Comparison of ENCODE assay signal across 8 cellular contexts in genomic region chr5:169302491-169303118, GRCh38. TPM values are rescaled to one million over a fixed set of nuclear protein-coding genes. Genes with fewer than 3 reads are reported as not detected.
DNase-seq lines count a peak whose midpoint lies in the region; ATAC-seq, FAIRE-seq and TF ChIP-seq lines count a peak whose summit lies in the region.

No MANE protein-coding gene starts in this region.

- H3K79me2 ChIP-seq in OCI-LY1 (ENCODE audit: insufficient read depth, low read length) (no peaks in the 10 kb centered on the region), osteoblast (ENCODE audit: insufficient read depth, low read length) (no peaks in the 10 kb centered on the region)

- no peak for TF ChIP-seq POLR2A in vagina (IDR thresholded peaks at IDR 0.05)

- H3K27ac ChIP-seq in OCI-LY1 (ENCODE audit: low read depth, low read length, poor library complexity, severe bottlenecking) (no peak overlapping the region), osteoblast (ENCODE audit: low read depth, low read length) (no peak overlapping the region), vagina (no peak overlapping the region)

- H3K4me2 ChIP-seq in OCI-LY1 (ENCODE audit: low read length) (no peak overlapping the region), osteoblast (ENCODE audit: insufficient read depth, low read length) (peak overlapping the region; percentile 85)

- no peaks in the 10 kb centered on the region for H3K36me3 ChIP-seq in OCI-LY1 (ENCODE audit: insufficient read depth, low read length)
- no peaks in the 10 kb centered on the region for H3K36me3 ChIP-seq in osteoblast (ENCODE audit: insufficient read depth, low read length)
- no peaks in the 10 kb centered on the region for H3K36me3 ChIP-seq in vagina

- no peaks in the 10 kb centered on the region for H3F3A ChIP-seq in OCI-LY1 (ENCODE audit: insufficient read depth, low read length)

- H3K4me1 ChIP-seq in OCI-LY1 (ENCODE audit: insufficient read depth, low read length, severe bottlenecking): no peaks in the 10 kb centered on the region
- peaks cover 46% of the 10 kb centered on the region for H3K4me1 ChIP-seq in osteoblast (ENCODE audit: insufficient read depth, low read length)
- peaks cover 31% of the 10 kb centered on the region for H3K4me1 ChIP-seq in vagina

- peak; percentile 93 for TF ChIP-seq CTCF in OCI-LY1 (IDR thresholded peaks at IDR 0.05; ENCODE audit: low read length)
- TF ChIP-seq CTCF in osteoblast (IDR thresholded peaks at IDR 0.05; ENCODE audit: extremely low read depth, low read depth, low read length): peak; percentile 99
- TF ChIP-seq CTCF in vagina (IDR thresholded peaks at IDR 0.05): peak; percentile 64 to 88 (median 84)

- peak; percentile 65 for ATAC-seq in GM19324 (IDR thresholded peaks at IDR 0.05; ENCODE audit: low FRiP score, unreplicated experiment)
- peak; percentile 76 for ATAC-seq in HG03565 (IDR thresholded peaks at IDR 0.05; ENCODE audit: unreplicated experiment)

- peak; percentile 10 for FAIRE-seq in frontal cortex (lab: Jason Lieb, UNC)

- DNase-seq in COLO829 (ENCODE audit: low spot score) (peak; percentile 60), frontal cortex (ENCODE audit: low spot score in 2 of 2) (peak; percentile 37 to 63), osteoblast (ENCODE audit: insufficient read length, low spot score, missing footprints) (peak; percentile 89), vagina (ENCODE audit: extremely low spot score in 2 of 2) (no peak)
- DNase-seq in activated T-cell treated with anti-CD3 and anti-CD28 coated beads, Interleukin-2, amount 50 U/mL, for 48 hours: peak; percentile 77

- intact Hi-C loops in vagina (cut with DNase I): loop anchor here (5.0 kb wide), 1 partner anchor 315 kb away; no protein-coding TSS in a partner anchor

- H3K9me3 ChIP-seq in OCI-LY1 (ENCODE audit: low read length) (no peaks in the 10 kb centered on the region), osteoblast (ENCODE audit: low read depth, low read length) (no peaks in the 10 kb centered on the region), vagina (no peaks in the 10 kb centered on the region)

- no peaks in the 10 kb centered on the region for H4K20me1 ChIP-seq in OCI-LY1 (ENCODE audit: insufficient read depth, low read length)
- no peaks in the 10 kb centered on the region for H4K20me1 ChIP-seq in osteoblast (ENCODE audit: insufficient read depth, low read length)

- H3K4me3 ChIP-seq in OCI-LY1 (ENCODE audit: low read depth, low read length, poor library complexity, severe bottlenecking) (no peak overlapping the region), osteoblast (ENCODE audit: insufficient read depth, low read length) (peak overlapping the region; percentile 24), vagina (no peak overlapping the region)

- no peak overlapping the region for H3K9ac ChIP-seq in OCI-LY1 (ENCODE audit: low read length)

- H3K9me2 ChIP-seq in OCI-LY1 (ENCODE audit: low read depth, low read length): no peaks in the 10 kb centered on the region

- H2AFZ ChIP-seq in OCI-LY1 (ENCODE audit: low read length) (no peak overlapping the region), osteoblast (ENCODE audit: low read length) (no peak overlapping the region)

- H3K27me3 ChIP-seq in OCI-LY1 (ENCODE audit: insufficient read depth, low read length) (no peaks in the 10 kb centered on the region), osteoblast (ENCODE audit: insufficient read depth, low read length) (peaks cover 13% of the 10 kb centered on the region), vagina (no peaks in the 10 kb centered on the region)

RNA-seq across cellular contexts. Expression of gene SLIT3, which starts 1.7 kb away (rescaled TPM):
- total RNA-seq in frontal cortex: 2.0 TPM
- total RNA-seq in osteoblast: 37.6 and 38.3 TPM in 2 replicates
- total RNA-seq in vagina: 52.8 TPM

Comparison
In these comparisons a context has a peak if more than half of its experiments do, and no peak if none do; other contexts are left out.
1. DNase-seq: peak in COLO829 (single experiment), activated T-cell treated with anti-CD3 and anti-CD28 coated beads, Interleukin-2, amount 50 U/mL, for 48 hours (2 of 2), frontal cortex (2 of 2) and osteoblast (single experiment); none in vagina (0 of 2).
2. RNA of gene SLIT3, which starts 1.7 kb away (total RNA-seq): 52.8 TPM in vagina (single experiment) and 37.6 to 38.3 TPM in osteoblast; 2.0 TPM in frontal cortex (single experiment); every median in the first group is over 10 times any median in the second.
3. Peak in every context shown above with its lines, with median percentiles within 50 percentile points of each other: CTCF ChIP-seq.